Comparison of ENCODE assay signal across 15 cellular contexts in genomic region chr1:47684964-47685762, GRCh38.
DNase-seq lines count a peak whose midpoint lies in the region; ATAC-seq and TF ChIP-seq lines count a peak whose summit lies in the region.
"Had no signal": no experiment of that assay in that cellular context is flagged by ENCODE, and none has a peak within 500 bp of the region (broad histone marks: within the 10 kb centered on the region; RNA-seq: fewer than 3 reads in every experiment).

No MANE protein-coding gene starts in this region.

- H3K27me3 Mint-ChIP-seq in type B pancreatic cell, result peaks cover 52% of the 10 kb centered on the region

- peak; percentile 8 for DNase-seq in NCI-H2227 (lab: John Stamatoyannopoulos, UW; ENCODE audit: unreplicated experiment)
- DNase-seq in NCI-H2227 treated with DMSO at 0.1 percent for 48 hours (lab: John Stamatoyannopoulos, UW), result no peak
- DNase-seq in astrocyte of the spinal cord (ENCODE audit: low read depth, low spot score), result peak; percentile 25
- peak in 1 of 3 donors; percentile 30 for DNase-seq in mucosa of descending colon
- DNase-seq in type B pancreatic cell (ENCODE audit: extremely low spot score, unreplicated experiment), result peak; percentile 58
- no peak for DNase-seq in DMS114 treated with DMSO at 0.1 percent for 48 hours (lab: John Stamatoyannopoulos, UW; ENCODE audit: unreplicated experiment)
- DNase-seq: activated naive CD4-positive, alpha-beta T cell; CD4-positive, alpha-beta memory T cell; immature natural killer cell; NCI-H1694; NCI-H526 had no signal

- no peak overlapping the region for H3K27ac Mint-ChIP-seq in type B pancreatic cell
- H3K27ac Mint-ChIP-seq: CD4-positive, alpha-beta memory T cell; immature natural killer cell had no signal

- intact Hi-C loops in mucosa of descending colon (cut with DNase I, micrococcal nuclease), result no loop called here

- TF ChIP-seq CTCF in astrocyte of the spinal cord (IDR thresholded peaks at IDR 0.05; ENCODE audit: low read depth, low read length) (no peak), mucosa of descending colon (IDR thresholded peaks at IDR 0.05) (no peak), type B pancreatic cell (conservative IDR thresholded peaks at IDR 0.05) (no peak)

- H3K36me3 ChIP-seq in mucosa of descending colon (ENCODE audit: low read depth), result no peaks in the 10 kb centered on the region
- H3K36me3 ChIP-seq: gastroesophageal sphincter had no signal

- H3K4me1 ChIP-seq in mucosa of descending colon (ENCODE audit: low read depth), result peaks cover 3% of the 10 kb centered on the region
- H3K4me1 ChIP-seq: gastroesophageal sphincter, parathyroid adenoma had no signal

- in situ Hi-C loops in astrocyte of the spinal cord (cut with HindIII; ENCODE audit: low sequenced_read_pairs), result no loop called here

- H3K9me3 Mint-ChIP-seq in type B pancreatic cell, result no peaks in the 10 kb centered on the region
- H3K9me3 Mint-ChIP-seq: CD4-positive, alpha-beta memory T cell; immature natural killer cell had no signal

- H3K4me3 ChIP-seq in astrocyte of the spinal cord (ENCODE audit: low read depth, low read length) (no peak overlapping the region), mucosa of descending colon (no peak overlapping the region)
- H3K4me3 ChIP-seq: gastroesophageal sphincter had no signal

- H3K36me3 Mint-ChIP-seq in type B pancreatic cell, result no peaks in the 10 kb centered on the region
- H3K36me3 Mint-ChIP-seq: CD4-positive, alpha-beta memory T cell; immature natural killer cell had no signal

- ATAC-seq in mucosa of descending colon (peak; percentile 47), GM21528 (IDR thresholded peaks at IDR 0.05; ENCODE audit: low FRiP score, unreplicated experiment) (no peak), HG03095 (IDR thresholded peaks at IDR 0.05; ENCODE audit: unreplicated experiment) (no peak)
- ATAC-seq: gastroesophageal sphincter had no signal

- peaks cover 53% of the 10 kb centered on the region for H3K4me1 Mint-ChIP-seq in type B pancreatic cell (ENCODE audit: unreplicated experiment)
- H3K4me1 Mint-ChIP-seq: CD4-positive, alpha-beta memory T cell; immature natural killer cell had no signal

- no peaks in the 10 kb centered on the region for H3K9me3 ChIP-seq in mucosa of descending colon
- H3K9me3 ChIP-seq: gastroesophageal sphincter had no signal

- no peak overlapping the region for H3K4me3 Mint-ChIP-seq in type B pancreatic cell
- H3K4me3 Mint-ChIP-seq: CD4-positive, alpha-beta memory T cell; immature natural killer cell had no signal

Comparison
In these comparisons a context has a peak if more than half of its experiments do, and no peak if none do; other contexts are left out.
1. DNase-seq: peak in NCI-H2227 (single experiment), astrocyte of the spinal cord (single experiment) and type B pancreatic cell (single experiment); none in NCI-H2227 treated with DMSO at 0.1 percent for 48 hours (single experiment) and DMS114 treated with DMSO at 0.1 percent for 48 hours (single experiment).